In the genomic region with DNA sequence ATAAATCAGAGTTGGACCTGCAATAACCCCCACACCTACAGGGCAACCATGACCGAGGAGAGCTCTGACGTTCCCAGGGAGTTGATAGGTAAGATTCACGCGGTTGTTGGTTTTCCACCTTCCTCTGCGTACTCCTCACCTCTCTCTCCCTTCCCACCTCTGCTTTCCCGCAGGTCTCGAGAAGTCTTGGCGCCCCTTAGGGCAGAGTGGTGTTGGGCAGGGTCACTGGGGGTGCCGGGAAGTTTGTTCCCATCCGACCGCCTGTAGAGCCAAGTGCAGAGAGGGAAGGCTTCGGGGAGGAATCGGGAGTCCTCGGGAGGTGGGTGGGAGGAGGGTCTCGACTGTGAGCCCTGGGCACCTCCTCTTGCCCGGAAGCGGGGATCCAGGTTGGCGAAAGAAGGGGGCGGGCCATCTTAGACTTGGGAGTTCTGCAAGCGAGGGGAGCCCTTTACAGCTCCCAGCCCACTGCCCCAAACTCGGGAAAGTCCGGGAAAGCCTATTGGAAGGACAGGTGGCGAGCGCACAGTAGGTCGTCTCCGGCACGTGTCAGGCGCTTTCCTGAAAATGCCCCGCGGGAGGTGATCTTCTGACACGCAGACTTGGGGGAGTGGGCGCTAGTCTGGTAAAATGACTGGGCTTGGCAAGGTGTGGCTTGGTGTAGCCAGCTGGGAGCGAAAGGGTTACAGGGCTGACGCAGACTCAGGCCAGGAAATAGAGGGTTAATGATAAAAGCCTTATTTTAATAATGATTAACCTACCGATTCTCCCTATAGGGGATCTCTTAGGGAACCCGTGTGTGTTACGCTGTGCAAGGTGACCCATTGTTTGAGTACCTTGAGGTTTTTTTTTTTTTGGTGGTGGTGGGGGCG, we compare ENCODE assay signal across 8 cellular contexts. TPM values are rescaled to one million over a fixed set of nuclear protein-coding genes. Genes with fewer than 3 reads are reported as not detected.
DNase-seq lines count a peak whose midpoint lies in the region; ATAC-seq and TF ChIP-seq lines count a peak whose summit lies in the region.

No MANE protein-coding gene starts in this region.

- in situ Hi-C loops in Caki2 (cut with HindIII; ENCODE audit: low pct_unique_long_range_greater_than_20kb, low sequenced_read_pairs): no loop called here

- H3K36me3 ChIP-seq in mesenchymal stem cell (ENCODE audit: control insufficient read depth in 1 of 2, insufficient read depth in 2 of 2, low read depth in 1 of 2, low read length in 2 of 2) (no peaks in the 10 kb centered on the region), suprapubic skin (no peaks in the 10 kb centered on the region)

- peak overlapping the region; percentile 83 for H3K4me3 ChIP-seq in coronary artery
- H3K4me3 ChIP-seq in mesenchymal stem cell (ENCODE audit: insufficient read depth in 1 of 2, low read depth in 1 of 2, low read length in 2 of 2): peak overlapping the region; percentile 71 to 98
- H3K4me3 ChIP-seq in suprapubic skin: peak overlapping the region; percentile 78

- peak; percentile 0 for ATAC-seq in HG02588 (IDR thresholded peaks at IDR 0.05; ENCODE audit: unreplicated experiment)
- ATAC-seq in T-helper 17 cell: peak; percentile 30

- H2BK120ac ChIP-seq in mesenchymal stem cell (ENCODE audit: low read depth, low read length): no peak overlapping the region

- H2BK5ac ChIP-seq in mesenchymal stem cell (ENCODE audit: low read depth, low read length, poor library complexity, severe bottlenecking): no peak overlapping the region

- WGBS in mesenchymal stem cell: 5% methylated on average over 31 of the region's 38 CpGs
- 2% methylated on average over 38 of the region's 38 CpGs for WGBS in suprapubic skin

- no peak overlapping the region for H2AK5ac ChIP-seq in mesenchymal stem cell (ENCODE audit: low read length, severe bottlenecking)

- H3K27me3 ChIP-seq in mesenchymal stem cell (ENCODE audit: control insufficient read depth in 1 of 2, insufficient read depth in 1 of 2, low read length in 2 of 2) (no peaks in the 10 kb centered on the region), suprapubic skin (no peaks in the 10 kb centered on the region)

- TF ChIP-seq CTCF in coronary artery (IDR thresholded peaks at IDR 0.05): no peak
- no peak for TF ChIP-seq CTCF in suprapubic skin (IDR thresholded peaks at IDR 0.05)

- TF ChIP-seq EP300 in suprapubic skin (IDR thresholded peaks at IDR 0.05): no peak

- H3K27ac ChIP-seq in coronary artery (peak overlapping the region; percentile 72 to 90), mesenchymal stem cell (ENCODE audit: low read length, poor library complexity, severe bottlenecking) (peak overlapping the region; percentile 43), suprapubic skin (peak overlapping the region; percentile 83)

- peak overlapping the region; percentile 93 for H3K9ac ChIP-seq in mesenchymal stem cell (ENCODE audit: low read length)

- peak overlapping the region; percentile 66 for H3K4me2 ChIP-seq in mesenchymal stem cell (ENCODE audit: low read length, poor library complexity, severe bottlenecking)

- H3K14ac ChIP-seq in mesenchymal stem cell (ENCODE audit: low read length in 2 of 2): peak overlapping the region in 1 of 2 experiments; percentile 23

- H3K4me1 ChIP-seq in mesenchymal stem cell (ENCODE audit: control insufficient read depth, insufficient read depth, low read depth, low read length): peaks cover 4% of the 10 kb centered on the region
- H3K4me1 ChIP-seq in suprapubic skin: peaks cover 36% of the 10 kb centered on the region

- no peak overlapping the region for H3K18ac ChIP-seq in mesenchymal stem cell (ENCODE audit: low read depth in 1 of 2, low read length in 2 of 2)

- peak overlapping the region; percentile 95 for H3K4me3 Mint-ChIP-seq in T-helper 17 cell

- no peak overlapping the region for H4K8ac ChIP-seq in mesenchymal stem cell (ENCODE audit: low read length)

- no peak overlapping the region for H2BK15ac ChIP-seq in mesenchymal stem cell (ENCODE audit: low read depth, poor library complexity, severe bottlenecking)

- peak overlapping the region; percentile 60 for H3K27ac Mint-ChIP-seq in T-helper 17 cell

- H3K79me1 ChIP-seq in mesenchymal stem cell (replicated peaks; ENCODE audit: low read length, poor library complexity, severe bottlenecking): peaks cover 11% of the 10 kb centered on the region

- no peak overlapping the region for H2BK12ac ChIP-seq in mesenchymal stem cell (ENCODE audit: low read length in 2 of 2)

- H3K36me3 Mint-ChIP-seq in T-helper 17 cell (ENCODE audit: low read depth): no peaks in the 10 kb centered on the region

- no peak overlapping the region for H4K91ac ChIP-seq in mesenchymal stem cell (ENCODE audit: low read length)

- H2AFZ ChIP-seq in mesenchymal stem cell (ENCODE audit: low read depth, low read length): peak overlapping the region; percentile 29

- H3K4ac ChIP-seq in mesenchymal stem cell (ENCODE audit: low read depth in 1 of 2, low read length in 2 of 2): no peak overlapping the region

- no peak for TF ChIP-seq POLR2A in suprapubic skin (IDR thresholded peaks at IDR 0.05)

- H3K4me1 Mint-ChIP-seq in T-helper 17 cell: peaks cover 29% of the 10 kb centered on the region

- H3K23ac ChIP-seq in mesenchymal stem cell (ENCODE audit: low read length in 2 of 2): no peak overlapping the region

- H3K9me3 ChIP-seq in T-helper 17 cell (ENCODE audit: control insufficient read depth, low read length, poor library complexity, severe bottlenecking): no peaks in the 10 kb centered on the region
- H3K9me3 ChIP-seq in mesenchymal stem cell (ENCODE audit: control insufficient read depth, low read length): no peaks in the 10 kb centered on the region
- H3K9me3 ChIP-seq in suprapubic skin: no peaks in the 10 kb centered on the region

- DNase-seq in Caki2 (ENCODE audit: low read depth) (peak; percentile 53), T-helper 17 cell (no peak), coronary artery (ENCODE audit: low spot score) (no peak), mesenchymal stem cell (peak; percentile 5), suprapubic skin (ENCODE audit: low spot score in 2 of 2) (peak; percentile 71 to 80), NOMO-1 treated with DMSO at 0.1 percent for 48 hours (lab: John Stamatoyannopoulos, UW; ENCODE audit: unreplicated experiment) (no peak), NCI-H446 treated with DMSO at 0.1 percent for 48 hours (lab: John Stamatoyannopoulos, UW) (no peak)

- H3K27me3 Mint-ChIP-seq in T-helper 17 cell: peaks cover 10% of the 10 kb centered on the region

RNA-seq across cellular contexts. Expression of gene CARMIL1, which starts 0.8 kb away (rescaled TPM):
- total RNA-seq in Caki2 (2014; rRNA removed; shearing (Covaris generic); ENCODE audit: low replicate concordance): 16.0 and 36.9 TPM in 2 replicates
- total RNA-seq in T-helper 17 cell (1 to 10 TPM; 3.5 to 4.8 TPM), suprapubic skin (10 to 100 TPM; 13.6 to 33.2 (median 22.2) TPM)
- 1.4 TPM for polyA plus RNA-seq in mesenchymal stem cell (2013, experiment 1 of 2)
- polyA plus RNA-seq in mesenchymal stem cell (2013, experiment 2 of 2): 1.7 TPM

Comparison
In these comparisons a context has a peak if more than half of its experiments do, and no peak if none do; other contexts are left out.
1. DNase-seq: peak in Caki2 (single experiment), mesenchymal stem cell (single experiment) and suprapubic skin (2 of 2); none in T-helper 17 cell (0 of 3), coronary artery (single experiment), NOMO-1 treated with DMSO at 0.1 percent for 48 hours (single experiment) and NCI-H446 treated with DMSO at 0.1 percent for 48 hours (single experiment).
2. Peak in every context shown above with its lines, with median percentiles within 50 percentile points of each other: H3K27ac ChIP-seq and H3K4me3 ChIP-seq.